13 cellular contexts compared by ENCODE assay signal in the genomic region with DNA sequence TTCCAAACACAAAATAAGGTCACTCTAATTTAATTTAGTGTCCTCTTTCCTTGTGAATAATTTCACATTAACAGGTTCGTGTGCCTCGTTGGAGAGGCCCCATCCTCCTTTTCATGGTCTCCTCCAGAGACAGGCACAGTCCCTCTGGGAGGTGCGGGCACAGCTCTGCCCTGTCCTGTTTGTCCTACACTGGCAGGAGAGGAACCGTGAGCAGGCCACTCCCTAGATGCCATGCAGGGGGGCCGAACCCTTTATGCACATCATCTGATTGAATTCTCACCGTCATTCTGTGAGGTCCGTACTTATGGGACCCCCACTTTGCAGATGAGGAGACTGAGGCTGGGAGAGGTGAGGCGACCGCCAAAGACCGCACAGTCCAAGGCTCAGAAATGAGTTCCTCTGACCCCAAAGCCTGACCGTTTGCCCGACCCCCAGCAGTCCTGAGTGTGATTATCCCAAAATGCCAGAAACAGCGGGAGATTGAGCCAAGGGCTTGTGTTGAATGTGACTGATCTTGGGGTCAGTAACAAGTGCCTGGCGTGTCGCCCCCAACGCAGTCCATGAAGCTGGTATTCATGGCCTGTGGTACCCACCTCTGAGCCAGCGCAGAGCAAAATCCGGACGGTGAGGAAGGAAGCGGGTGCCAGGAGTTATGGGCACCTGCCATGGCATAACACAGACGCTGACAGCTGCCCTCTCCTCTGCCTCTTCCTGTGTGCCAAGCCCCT. TPM values are rescaled to one million over a fixed set of nuclear protein-coding genes. Genes with fewer than 3 reads are reported as not detected.
"Had no signal": no experiment of that assay in that cellular context is flagged by ENCODE, and none has a peak within 500 bp of the region (broad histone marks: within the 10 kb centered on the region; RNA-seq: fewer than 3 reads in every experiment).

No MANE protein-coding gene starts in this region.

- H3K4me3 ChIP-seq: pancreas, skin epidermis, tibial nerve had no signal

- H3K4me3 Mint-ChIP-seq: activated CD4-positive, alpha-beta memory T cell treated with anti-CD3 and anti-CD28 coated beads for 36 hours; activated naive CD8-positive, alpha-beta T cell; T-helper 2 cell treated with Interferon-gamma antibody and Interleukin-4, amounts not matched to agents 5 μg/mL and 100 μg/mL, for 36 hours had no signal

- DNase-seq: activated CD4-positive, alpha-beta memory T cell treated with anti-CD3 and anti-CD28 coated beads for 36 hours; activated gamma-delta T cell; activated T-cell treated with anti-CD3 and anti-CD28 coated beads, Interleukin-2, amount 50 U/mL, for 48 hours; amygdala; brain microvascular endothelial cell had no signal

- H3K4me1 ChIP-seq: pancreas had no signal

- H3K9me3 ChIP-seq: pancreas, tibial nerve had no signal

- ATAC-seq: left colon, pancreas had no signal

- H3K9me3 Mint-ChIP-seq: activated CD4-positive, alpha-beta memory T cell treated with anti-CD3 and anti-CD28 coated beads for 36 hours; T-helper 2 cell treated with Interferon-gamma antibody and Interleukin-4, amounts not matched to agents 5 μg/mL and 100 μg/mL, for 36 hours had no signal

- H3K27me3 ChIP-seq: brain microvascular endothelial cell, pancreas, tibial nerve had no signal

- H3K27ac Mint-ChIP-seq: activated CD4-positive, alpha-beta memory T cell treated with anti-CD3 and anti-CD28 coated beads for 36 hours; activated naive CD8-positive, alpha-beta T cell; T-helper 2 cell treated with Interferon-gamma antibody and Interleukin-4, amounts not matched to agents 5 μg/mL and 100 μg/mL, for 36 hours had no signal

- H3K36me3 ChIP-seq: brain microvascular endothelial cell, pancreas, tibial nerve had no signal

- H3K27ac ChIP-seq: brain microvascular endothelial cell, pancreas, skin epidermis had no signal

- H3K27me3 Mint-ChIP-seq: activated CD4-positive, alpha-beta memory T cell treated with anti-CD3 and anti-CD28 coated beads for 36 hours; activated naive CD8-positive, alpha-beta T cell had no signal

- H3K36me3 Mint-ChIP-seq: activated CD4-positive, alpha-beta memory T cell treated with anti-CD3 and anti-CD28 coated beads for 36 hours; activated naive CD8-positive, alpha-beta T cell had no signal

RNA-seq across cellular contexts. Expression of a gene that starts 46.0 kb away (rescaled TPM):
- total RNA-seq: dermis microvascular lymphatic vessel endothelial cell, renal cortical epithelial cell had no signal
